ENCODE assay signal across 23 cellular contexts in the genomic region with DNA sequence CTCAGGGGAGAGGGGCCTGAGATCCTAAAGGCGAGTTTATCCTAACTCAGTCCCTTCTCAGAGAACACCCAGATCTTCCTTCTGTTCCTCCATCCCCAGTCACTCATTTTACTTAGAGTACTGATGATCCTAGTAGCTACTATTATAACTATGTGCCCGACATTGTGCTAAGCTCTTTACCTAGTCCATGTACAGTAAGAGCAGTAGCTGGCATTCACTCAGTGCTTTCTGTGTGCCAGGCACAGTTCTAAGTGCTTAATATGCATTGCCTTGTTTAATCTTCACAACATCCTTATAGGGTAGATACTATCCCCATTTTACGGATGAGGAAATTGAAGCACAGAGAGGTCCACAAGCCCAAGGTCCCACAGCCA. TPM values are rescaled to one million over a fixed set of nuclear protein-coding genes. Genes with fewer than 3 reads are reported as not detected.
DNase-seq lines count a peak whose midpoint lies in the region; ATAC-seq and TF ChIP-seq lines count a peak whose summit lies in the region.
"Had no signal": no experiment of that assay in that cellular context is flagged by ENCODE, and none has a peak within 500 bp of the region (broad histone marks: within the 10 kb centered on the region; RNA-seq: fewer than 3 reads in every experiment).

No MANE protein-coding gene starts in this region.

- H3K79me1 ChIP-seq in neuronal stem cell (ENCODE audit: low read depth, low read length): no peaks in the 10 kb centered on the region

- H3K18ac ChIP-seq in neuronal stem cell (ENCODE audit: low read length): no peak overlapping the region

- H2BK12ac ChIP-seq in neuronal stem cell (ENCODE audit: low read length): no peak overlapping the region

- TF ChIP-seq CTCF in CD4-positive, alpha-beta T cell (IDR thresholded peaks at IDR 0.05): no peak
- no peak for TF ChIP-seq CTCF in WTC11 (IDR thresholded peaks at IDR 0.05)
- no peak for TF ChIP-seq CTCF in glutamatergic neuron (IDR thresholded peaks at IDR 0.05; ENCODE audit: partially characterized antibody, unreplicated experiment)

- H4K8ac ChIP-seq in neuronal stem cell (ENCODE audit: low read depth, low read length): no peak overlapping the region

- DNase-seq in CD4-positive, alpha-beta T cell: no peak
- DNase-seq in WTC11 (ENCODE audit: low spot score): no peak
- DNase-seq in glutamatergic neuron: no peak
- DNase-seq in neuronal stem cell (ENCODE audit: low spot score): no peak
- DNase-seq in CD1c-positive myeloid dendritic cell (ENCODE audit: extremely low spot score): no peak
- no peak for DNase-seq in HPDE6-E6E7 (ENCODE audit: extremely low spot score)
- DNase-seq in stimulated activated CD4-positive, alpha-beta T cell treated with anti-CD3 and anti-CD28 coated beads, Interleukin-1b, Interleukin-23, amount 100 ng/mL, for 48 hours: no peak
- DNase-seq: 8988T; CD4-positive, CD25-positive, alpha-beta regulatory T cell; DMS53; H9; MM.1S; NCI-H1694; NCI-H2029 treated with DMSO at 0.1 percent for 48 hours; NCI-H2227 treated with DMSO at 0.1 percent for 48 hours; NCI-H510A; NCI-H69; OCI-M1; SIG-M5 had no signal

- no peak overlapping the region for H3K4ac ChIP-seq in neuronal stem cell (ENCODE audit: low read length)

- ATAC-seq in CD4-positive, alpha-beta T cell (ENCODE audit: poor library complexity): no peak
- no peak for ATAC-seq in WTC11

- no peak overlapping the region for H3K23ac ChIP-seq in neuronal stem cell (ENCODE audit: low read depth, low read length, poor library complexity)

- H3K4me1 ChIP-seq in neuronal stem cell (ENCODE audit: control insufficient read depth in 2 of 2, insufficient read depth in 1 of 2, low read depth in 1 of 2, low read length in 2 of 2): peaks cover 0 to 4% of the 10 kb centered on the region in 2 donors

- H3K4me3 ChIP-seq in neuronal stem cell (ENCODE audit: low read length in 2 of 2): no peak overlapping the region

- no peak overlapping the region for H4K91ac ChIP-seq in neuronal stem cell (ENCODE audit: low read depth, low read length, poor library complexity)

- no peak overlapping the region for H3K14ac ChIP-seq in neuronal stem cell (ENCODE audit: low read length)

- H3K4me3 Mint-ChIP-seq in CD4-positive, alpha-beta T cell: peak overlapping the region; percentile 38
- H3K4me3 Mint-ChIP-seq in WTC11 (peak overlapping the region; percentile 83), glutamatergic neuron (ENCODE audit: unreplicated experiment) (peak overlapping the region; percentile 57)
- H3K4me3 Mint-ChIP-seq: CD4-positive, CD25-positive, alpha-beta regulatory T cell had no signal

- H2BK120ac ChIP-seq in neuronal stem cell (ENCODE audit: low read depth, low read length): no peak overlapping the region

- H3K27me3 Mint-ChIP-seq in CD4-positive, alpha-beta T cell: peaks cover 54% of the 10 kb centered on the region
- H3K27me3 Mint-ChIP-seq in WTC11 (ENCODE audit: low read depth) (peaks cover 60% of the 10 kb centered on the region), glutamatergic neuron (ENCODE audit: unreplicated experiment) (peaks cover 8% of the 10 kb centered on the region)

- H3K4me2 ChIP-seq in neuronal stem cell (ENCODE audit: insufficient read depth, low read length, poor library complexity, severe bottlenecking): peak overlapping the region; percentile 18
- H3K4me2 ChIP-seq: KMS-11, SK-N-SH had no signal

- H3K9me3 ChIP-seq in CD4-positive, alpha-beta T cell (ENCODE audit: control insufficient read depth, low read length): no peaks in the 10 kb centered on the region
- H3K9me3 ChIP-seq in neuronal stem cell (replicated peaks in 1 of 2; ENCODE audit: control insufficient read depth in 2 of 2, insufficient read depth in 1 of 2, low read depth in 1 of 2, low read length in 2 of 2): peaks cover 0 to 2% of the 10 kb centered on the region in 2 donors
- H3K9me3 ChIP-seq: SK-N-SH had no signal

- no peak overlapping the region for H2BK15ac ChIP-seq in neuronal stem cell (ENCODE audit: low read length)

- H3K36me3 ChIP-seq in neuronal stem cell (replicated peaks in 1 of 2; ENCODE audit: control insufficient read depth in 2 of 2, insufficient read depth in 2 of 2, low read length in 2 of 2): no peaks in the 10 kb centered on the region

- intact Hi-C loops in CD4-positive, alpha-beta T cell (cut with DNase I, micrococcal nuclease): no loop called here

- peaks cover 42% of the 10 kb centered on the region for H3K27me3 ChIP-seq in CD4-positive, alpha-beta T cell (ENCODE audit: control insufficient read depth, insufficient read depth, low read length)
- H3K27me3 ChIP-seq in neuronal stem cell (ENCODE audit: control insufficient read depth in 3 of 3, insufficient read depth in 3 of 3, low read depth in 1 of 3, low read length in 3 of 3): peaks cover 0 to 23% (median 5%) of the 10 kb centered on the region in 3 experiments

- H3K9me3 Mint-ChIP-seq in CD4-positive, alpha-beta T cell: no peaks in the 10 kb centered on the region
- H3K9me3 Mint-ChIP-seq in WTC11: no peaks in the 10 kb centered on the region
- H3K9me3 Mint-ChIP-seq in glutamatergic neuron (ENCODE audit: unreplicated experiment): peaks cover 7% of the 10 kb centered on the region

- CTCF ChIA-PET in CD4-positive, alpha-beta T cell (lab: Charles Lee): no interaction called here
- CTCF ChIA-PET in WTC11 (lab: Charles Lee): interaction anchor here (0.5 to 0.7 kb wide), 2 partner anchors 15 to 276 kb away, joined by 4 read pairs; no protein-coding TSS in a partner anchor

- POLR2A ChIA-PET in CD4-positive, alpha-beta T cell (lab: Charles Lee): no interaction called here
- POLR2A ChIA-PET in WTC11 (lab: Charles Lee): no interaction called here

- H3K4me1 Mint-ChIP-seq in CD4-positive, alpha-beta T cell (ENCODE audit: low read depth): no peaks in the 10 kb centered on the region
- H3K4me1 Mint-ChIP-seq in WTC11 (peaks cover 16% of the 10 kb centered on the region; the same call in 1 of the 2 replicates), glutamatergic neuron (ENCODE audit: low read depth, unreplicated experiment) (peaks cover 18% of the 10 kb centered on the region)
- H3K4me1 Mint-ChIP-seq: CD4-positive, CD25-positive, alpha-beta regulatory T cell had no signal

- H2AFZ ChIP-seq in neuronal stem cell (ENCODE audit: low read length): no peak overlapping the region

- no peak overlapping the region for H3K9ac ChIP-seq in neuronal stem cell (ENCODE audit: low read depth, low read length, poor library complexity)
- H3K9ac ChIP-seq: KMS-11, SK-N-SH had no signal

- no peak overlapping the region for H3K27ac Mint-ChIP-seq in CD4-positive, alpha-beta T cell
- H3K27ac Mint-ChIP-seq in WTC11 (no peak overlapping the region), glutamatergic neuron (ENCODE audit: unreplicated experiment) (no peak overlapping the region)
- H3K27ac Mint-ChIP-seq: CD4-positive, CD25-positive, alpha-beta regulatory T cell; H9; IgD-negative memory B cell had no signal

- no CpG with 5 or more reads among the region's 3 CpGs for WGBS in neuronal stem cell (ENCODE audit: extremely low coverage in 2 of 2, insufficient read length in 2 of 2, insufficient replicate concordance in 1 of 2), 2 donors

- no peak overlapping the region for H3K27ac ChIP-seq in CD4-positive, alpha-beta T cell (ENCODE audit: low read depth, low read length)
- H3K27ac ChIP-seq in neuronal stem cell (replicated peaks; ENCODE audit: low read length): no peak overlapping the region
- H3K27ac ChIP-seq: KMS-11 had no signal

- H3K36me3 Mint-ChIP-seq in CD4-positive, alpha-beta T cell (ENCODE audit: low read depth): no peaks in the 10 kb centered on the region
- no peaks in the 10 kb centered on the region for H3K36me3 Mint-ChIP-seq in WTC11
- no peaks in the 10 kb centered on the region for H3K36me3 Mint-ChIP-seq in glutamatergic neuron (ENCODE audit: unreplicated experiment)
- H3K36me3 Mint-ChIP-seq: CD4-positive, CD25-positive, alpha-beta regulatory T cell had no signal

- H2BK5ac ChIP-seq in neuronal stem cell (ENCODE audit: low read length): no peak overlapping the region

- H2AK5ac ChIP-seq in neuronal stem cell (ENCODE audit: low read depth, low read length): no peak overlapping the region

TF ChIP-seq in WTC11, 78 proteins besides CTCF, POLR2A, EP300 and RAD21:
- TF ChIP-seq ZNF281 (CRISPR knock-in tag; IDR thresholded peaks at IDR 0.05): no peak
- TF ChIP-seq MAX (CRISPR knock-in tag; IDR thresholded peaks at IDR 0.05): no peak
- TF ChIP-seq CREB1 (CRISPR knock-in tag; IDR thresholded peaks at IDR 0.05): no peak
- no peak for TF ChIP-seq CBFB (CRISPR knock-in tag; IDR thresholded peaks at IDR 0.05; ENCODE audit: low read depth)
- no peak for TF ChIP-seq GTF2I (CRISPR knock-in tag; conservative IDR thresholded peaks at IDR 0.05)
- no peak for TF ChIP-seq JAZF1 (CRISPR knock-in tag; IDR thresholded peaks at IDR 0.05)
- TF ChIP-seq TEAD1 (CRISPR knock-in tag; IDR thresholded peaks at IDR 0.05): no peak

RNA-seq across cellular contexts. Expression of gene FRMPD3, which starts 58.3 kb away (rescaled TPM):
- total RNA-seq in CD4-positive, alpha-beta T cell: under 1 TPM in 1 of 2 experiments, not detected in 1; 0.06 TPM
- total RNA-seq in WTC11 (2021) (1.4 to 2.0 TPM (median 1.7 TPM) in 3 replicates), glutamatergic neuron (ENCODE audit: unreplicated experiment) (24.9 TPM)
- 0.39 TPM for polyA plus RNA-seq in neuronal stem cell (2013, experiment 1 of 2)
- polyA plus RNA-seq in neuronal stem cell (2013, experiment 2 of 2): 0.39 TPM
- total RNA-seq: CD4-positive, CD25-positive, alpha-beta regulatory T cell; G401 had no signal
- polyA plus RNA-seq: CD4-positive, CD25-positive, alpha-beta regulatory T cell; IgD-negative memory B cell had no signal
